ENCODE assay signal across 13 cellular contexts in genomic region chr1:235455806-235456205, GRCh38.
"Had no signal": no experiment of that assay in that cellular context is flagged by ENCODE, and none has a peak within 500 bp of the region (broad histone marks: within the 10 kb centered on the region; RNA-seq: fewer than 3 reads in every experiment).

No MANE protein-coding gene starts in this region.

- H3K4me3 Mint-ChIP-seq: activated naive CD8-positive, alpha-beta T cell treated with anti-CD3 and anti-CD28 coated beads for 36 hours; memory B cell; natural killer cell treated with Interleukin-12 subunit alpha and Interleukin-12 subunit beta and Interleukin-15 and Interleukin-18, amount 100 ng/mL, for 72 hours; stimulated activated naive B cell treated with anti-CD40 and anti-IgM and Interleukin-4, amounts not matched to agents 10 μg/mL and 1 μg/mL and 100 μg/mL, for 72 hours had no signal

- H3K4me1 ChIP-seq: left ventricle myocardium inferior, psoas muscle, transverse colon had no signal

- DNase-seq: activated effector memory CD4-positive, alpha-beta T cell treated with anti-CD3 and anti-CD28 coated beads, Interleukin-2, amount 50 U/mL, for 16 hours; activated naive CD8-positive, alpha-beta T cell treated with anti-CD3 and anti-CD28 coated beads for 36 hours; activated T-cell treated with anti-CD3 and anti-CD28 coated beads, Interleukin-2, amount 50 U/mL, for 1 hour; aorta; effector CD4-positive, alpha-beta T cell; left ventricle myocardium inferior; occipital lobe; psoas muscle; stimulated activated CD4-positive, alpha-beta T cell treated with anti-CD3 and anti-CD28 coated beads, Interleukin-2, amount 100 ng/mL, for 24 hours; stimulated activated naive B cell treated with anti-CD40 and anti-IgM and Interleukin-4, amounts not matched to agents 10 μg/mL and 1 μg/mL and 100 μg/mL, for 72 hours; transverse colon had no signal

- H3K27me3 ChIP-seq: transverse colon had no signal

- H3K4me1 Mint-ChIP-seq: activated naive CD8-positive, alpha-beta T cell treated with anti-CD3 and anti-CD28 coated beads for 36 hours; memory B cell; stimulated activated naive B cell treated with anti-CD40 and anti-IgM and Interleukin-4, amounts not matched to agents 10 μg/mL and 1 μg/mL and 100 μg/mL, for 72 hours had no signal

- H3K9me3 ChIP-seq: left ventricle myocardium inferior, psoas muscle, transverse colon had no signal

- H3K4me3 ChIP-seq: left ventricle myocardium inferior, psoas muscle, transverse colon had no signal

- H3K27ac Mint-ChIP-seq: activated naive CD8-positive, alpha-beta T cell treated with anti-CD3 and anti-CD28 coated beads for 36 hours; memory B cell; natural killer cell treated with Interleukin-12 subunit alpha and Interleukin-12 subunit beta and Interleukin-15 and Interleukin-18, amount 100 ng/mL, for 72 hours; stimulated activated naive B cell treated with anti-CD40 and anti-IgM and Interleukin-4, amounts not matched to agents 10 μg/mL and 1 μg/mL and 100 μg/mL, for 72 hours had no signal

- H3K27ac ChIP-seq: left ventricle myocardium inferior, psoas muscle, transverse colon had no signal

- H3K9me3 Mint-ChIP-seq: activated naive CD8-positive, alpha-beta T cell treated with anti-CD3 and anti-CD28 coated beads for 36 hours; memory B cell; natural killer cell treated with Interleukin-12 subunit alpha and Interleukin-12 subunit beta and Interleukin-15 and Interleukin-18, amount 100 ng/mL, for 72 hours; stimulated activated naive B cell treated with anti-CD40 and anti-IgM and Interleukin-4, amounts not matched to agents 10 μg/mL and 1 μg/mL and 100 μg/mL, for 72 hours had no signal

- H3K27me3 Mint-ChIP-seq: activated naive CD8-positive, alpha-beta T cell treated with anti-CD3 and anti-CD28 coated beads for 36 hours; memory B cell; natural killer cell treated with Interleukin-12 subunit alpha and Interleukin-12 subunit beta and Interleukin-15 and Interleukin-18, amount 100 ng/mL, for 72 hours; stimulated activated naive B cell treated with anti-CD40 and anti-IgM and Interleukin-4, amounts not matched to agents 10 μg/mL and 1 μg/mL and 100 μg/mL, for 72 hours had no signal

- H3K36me3 Mint-ChIP-seq: natural killer cell treated with Interleukin-12 subunit alpha and Interleukin-12 subunit beta and Interleukin-15 and Interleukin-18, amount 100 ng/mL, for 72 hours had no signal
